Comparison of ENCODE assay signal across 18 cellular contexts in genomic region chr2:147648471-147648870, GRCh38.
A peak's percentile ranks its signal among the peaks of the same experiment; 100 is the strongest.
DNase-seq lines count a peak whose midpoint lies in the region; ATAC-seq, FAIRE-seq and TF ChIP-seq lines count a peak whose summit lies in the region.
"Had no signal": no experiment of that assay in that cellular context is flagged by ENCODE, and none has a peak within 500 bp of the region (broad histone marks: within the 10 kb centered on the region; RNA-seq: fewer than 3 reads in every experiment).

No MANE protein-coding gene starts in this region.

- no peak for TF ChIP-seq CTCF in VCaP (conservative IDR thresholded peaks at IDR 0.05)
- no peak for TF ChIP-seq CTCF in pancreas (IDR thresholded peaks at IDR 0.05)
- no peak for TF ChIP-seq CTCF in upper lobe of right lung (IDR thresholded peaks at IDR 0.05)

- ATAC-seq in left colon: peak; percentile 61
- peak; percentile 79 to 87 (median 84) for ATAC-seq in pancreas
- no peak for ATAC-seq in upper lobe of right lung
- ATAC-seq: GM12878, GM23338, HepG2 had no signal

- no peaks in the 10 kb centered on the region for H4K20me1 ChIP-seq in GM23248 (ENCODE audit: insufficient read depth)
- H4K20me1 ChIP-seq: BLaER1 had no signal

- no peaks in the 10 kb centered on the region for H3K79me2 ChIP-seq in GM23248 (ENCODE audit: insufficient read depth)

- intact Hi-C loops in left colon (cut with DNase I, micrococcal nuclease) (no loop called here), pancreas (cut with DNase I) (no loop called here), upper lobe of right lung (cut with DNase I) (no loop called here)

- no peak overlapping the region for H3K4me3 ChIP-seq in pancreas
- no peak overlapping the region for H3K4me3 ChIP-seq in upper lobe of right lung
- no peak overlapping the region for H3K4me3 ChIP-seq in GM23248
- H3K4me3 ChIP-seq: BLaER1, GM12878, GM23338 had no signal

- H3K4me2 ChIP-seq in GM23248 (ENCODE audit: unreplicated experiment): no peak overlapping the region
- H3K4me2 ChIP-seq: BLaER1, GM23338 had no signal

- peak; percentile 6 for DNase-seq in DMS153 treated with DMSO at 0.1 percent for 48 hours (lab: John Stamatoyannopoulos, UW; ENCODE audit: unreplicated experiment)
- DNase-seq in DMS153 (lab: John Stamatoyannopoulos, UW): no peak
- DNase-seq in left colon: no peak
- no peak for DNase-seq in pancreas
- no peak for DNase-seq in GM12892 (ENCODE audit: insufficient read length)
- DNase-seq in upper lobe of right lung: no peak
- no peak for DNase-seq in GM23248
- DNase-seq: AML-193; Caco-2; CD8-positive, alpha-beta memory T cell; H9 had no signal

- no peak overlapping the region for H2AFZ ChIP-seq in GM23248

- H3K27ac ChIP-seq in VCaP (peak overlapping the region; percentile 58), pancreas (peak overlapping the region in 1 of 4 donors; percentile 51), upper lobe of right lung (no peak overlapping the region), GM23248 (no peak overlapping the region)
- H3K27ac ChIP-seq: 22Rv1, BLaER1 had no signal

- H3K4me1 ChIP-seq in pancreas: peaks cover 0 to 18% (median 15%) of the 10 kb centered on the region in 3 donors
- no peaks in the 10 kb centered on the region for H3K4me1 ChIP-seq in upper lobe of right lung
- H3K4me1 ChIP-seq in GM23248 (ENCODE audit: insufficient read depth): no peaks in the 10 kb centered on the region
- H3K4me1 ChIP-seq: BLaER1, Caco-2 had no signal

- in situ Hi-C loops in GM23248 (cut with MboI): no loop called here

- FAIRE-seq in pancreas (lab: Jason Lieb, UNC) (peak; percentile 61), GM12892 (lab: Jason Lieb, UNC) (no peak)
- FAIRE-seq: GM12878, HepG2, HTR-8/SVneo had no signal

- H3K9ac ChIP-seq in GM23248: no peak overlapping the region
- H3K9ac ChIP-seq: BLaER1 had no signal

- H3F3A ChIP-seq in GM23248 (ENCODE audit: insufficient read depth): no peaks in the 10 kb centered on the region

- H3K9me2 ChIP-seq in GM23248 (ENCODE audit: insufficient read depth): no peaks in the 10 kb centered on the region

- 9 to 10% methylated on average over 3 of the region's 3 CpGs for WGBS in pancreas, 2 donors
- 55 to 58% methylated on average over 3 of the region's 3 CpGs for WGBS in GM23248 (ENCODE audit: low coverage in 1 of 2, low lambda C conversion rate in 2 of 2, missing lambda C conversion rate in 2 of 2), 2 experiments

- no peaks in the 10 kb centered on the region for H3K36me3 ChIP-seq in pancreas
- H3K36me3 ChIP-seq in upper lobe of right lung: no peaks in the 10 kb centered on the region
- H3K36me3 ChIP-seq in GM23248 (ENCODE audit: low read depth): no peaks in the 10 kb centered on the region
- H3K36me3 ChIP-seq: BLaER1 had no signal

- no peaks in the 10 kb centered on the region for H3K27me3 ChIP-seq in pancreas
- H3K27me3 ChIP-seq in upper lobe of right lung: no peaks in the 10 kb centered on the region
- H3K27me3 ChIP-seq in GM23248 (replicated peaks; ENCODE audit: insufficient read depth): no peaks in the 10 kb centered on the region; the same call in 1 of the 2 replicates
- H3K27me3 ChIP-seq: BLaER1 had no signal

- no peak for TF ChIP-seq POLR2A in GM12892 (IDR thresholded peaks at IDR 0.05; ENCODE audit: low read depth, low read length)

- H3K9me3 ChIP-seq in pancreas (no peaks in the 10 kb centered on the region), upper lobe of right lung (no peaks in the 10 kb centered on the region), GM23248 (ENCODE audit: low read depth) (no peaks in the 10 kb centered on the region)
- H3K9me3 ChIP-seq: BLaER1, Caco-2 had no signal
